ENCODE assay signal across 1 cellular context in genomic region chr7:1583241-1583930, GRCh38. TPM values are rescaled to one million over a fixed set of nuclear protein-coding genes. Genes with fewer than 3 reads are reported as not detected.
"Had no signal": no experiment of that assay in that cellular context is flagged by ENCODE, and none has a peak within 500 bp of the region (broad histone marks: within the 10 kb centered on the region; RNA-seq: fewer than 3 reads in every experiment).

No MANE protein-coding gene starts in this region.

RNA-seq across cellular contexts. Expression of gene TMEM184A, which starts 27.4 kb away (rescaled TPM):
- total RNA-seq: SJCRH30 had no signal
